ENCODE assay signal across 27 cellular contexts in genomic region chr18:48683197-48683596, GRCh38.
"Had no signal": no experiment of that assay in that cellular context is flagged by ENCODE, and none has a peak within 500 bp of the region (broad histone marks: within the 10 kb centered on the region; RNA-seq: fewer than 3 reads in every experiment).

No MANE protein-coding gene starts in this region.

- DNase-seq: colonic mucosa; effector CD8-positive, alpha-beta T cell; erythroblast; esophagus squamous epithelium; hypothalamus; immature natural killer cell; islet precursor cell; kidney glomerular epithelial cell; left colon; left ventricle myocardium superior; lower lobe of right lung; natural killer cell; stimulated activated CD4-positive, alpha-beta T cell treated with anti-CD3 and anti-CD28 coated beads, Interleukin-2, amount 100 ng/mL, for 24 hours; stimulated activated CD4-positive, alpha-beta T cell treated with anti-CD3 and anti-CD28 coated beads, Interleukin-4, amount 100 ng/mL, for 24 hours; stimulated activated naive CD8-positive, alpha-beta T cell treated with anti-CD3 and anti-CD28 coated beads, Interleukin-15, Interleukin-2, amounts not matched to agents 100 U/mL and 50 U/mL, for 24 hours; transverse colon; upper lobe of right lung; uterus had no signal

- H3K36me3 Mint-ChIP-seq: immature natural killer cell, natural killer cell had no signal

- H3K4me1 ChIP-seq: colonic mucosa, parathyroid adenoma, prostate gland, transverse colon, uterus had no signal

- H3K4me3 ChIP-seq: colonic mucosa, esophagus squamous epithelium, lower lobe of right lung, prostate gland, right atrium auricular region, smooth muscle cell, thoracic aorta, transverse colon, upper lobe of right lung, uterus had no signal

- H3K9me3 ChIP-seq: colonic mucosa, esophagus squamous epithelium, lower lobe of right lung, neutrophil, prostate gland, right atrium auricular region, thoracic aorta, transverse colon, upper lobe of right lung, uterus had no signal

- H3K27ac ChIP-seq: colonic mucosa, esophagus squamous epithelium, lower lobe of right lung, neutrophil, parathyroid adenoma, prostate gland, right atrium auricular region, transverse colon, upper lobe of right lung, uterus had no signal

- H3K9ac ChIP-seq: parathyroid adenoma had no signal

- H3K27me3 Mint-ChIP-seq: dendritic cell treated with granulocyte-macrophage colony-stimulating factor and Interleukin-4, amounts not matched to agents 40 ng/mL and 50 ng/mL, for 4 days; stimulated activated memory B cell treated with anti-CD40 and anti-IgM and Interleukin-4, amounts not matched to agents 10 μg/mL and 1 μg/mL and 100 μg/mL, for 72 hours had no signal

- H3K36me3 ChIP-seq: colonic mucosa, lower lobe of right lung, neutrophil, prostate gland, transverse colon, uterus had no signal

- H3K9me3 Mint-ChIP-seq: dendritic cell treated with granulocyte-macrophage colony-stimulating factor and Interleukin-4, amounts not matched to agents 40 ng/mL and 50 ng/mL, for 4 days; immature natural killer cell; natural killer cell; stimulated activated memory B cell treated with anti-CD40 and anti-IgM and Interleukin-4, amounts not matched to agents 10 μg/mL and 1 μg/mL and 100 μg/mL, for 72 hours had no signal

- H3K27ac Mint-ChIP-seq: dendritic cell treated with granulocyte-macrophage colony-stimulating factor and Interleukin-4, amounts not matched to agents 40 ng/mL and 50 ng/mL, for 4 days; immature natural killer cell; natural killer cell; stimulated activated memory B cell treated with anti-CD40 and anti-IgM and Interleukin-4, amounts not matched to agents 10 μg/mL and 1 μg/mL and 100 μg/mL, for 72 hours had no signal

- ATAC-seq: left colon; left ventricle myocardium superior; lower lobe of right lung; natural killer cell; sciatic nerve; stimulated activated memory B cell treated with anti-CD40 and anti-IgM and Interleukin-4, amounts not matched to agents 10 μg/mL and 1 μg/mL and 100 μg/mL, for 72 hours; upper lobe of right lung had no signal

- H3K4me3 Mint-ChIP-seq: dendritic cell treated with granulocyte-macrophage colony-stimulating factor and Interleukin-4, amounts not matched to agents 40 ng/mL and 50 ng/mL, for 4 days; immature natural killer cell; natural killer cell; stimulated activated memory B cell treated with anti-CD40 and anti-IgM and Interleukin-4, amounts not matched to agents 10 μg/mL and 1 μg/mL and 100 μg/mL, for 72 hours had no signal

- H3K27me3 ChIP-seq: colonic mucosa, esophagus squamous epithelium, neutrophil, right atrium auricular region, transverse colon, upper lobe of right lung, uterus had no signal

- H3K4me2 ChIP-seq: smooth muscle cell had no signal

- H3K4me1 Mint-ChIP-seq: immature natural killer cell; natural killer cell; stimulated activated memory B cell treated with anti-CD40 and anti-IgM and Interleukin-4, amounts not matched to agents 10 μg/mL and 1 μg/mL and 100 μg/mL, for 72 hours had no signal
